In the genomic region with DNA sequence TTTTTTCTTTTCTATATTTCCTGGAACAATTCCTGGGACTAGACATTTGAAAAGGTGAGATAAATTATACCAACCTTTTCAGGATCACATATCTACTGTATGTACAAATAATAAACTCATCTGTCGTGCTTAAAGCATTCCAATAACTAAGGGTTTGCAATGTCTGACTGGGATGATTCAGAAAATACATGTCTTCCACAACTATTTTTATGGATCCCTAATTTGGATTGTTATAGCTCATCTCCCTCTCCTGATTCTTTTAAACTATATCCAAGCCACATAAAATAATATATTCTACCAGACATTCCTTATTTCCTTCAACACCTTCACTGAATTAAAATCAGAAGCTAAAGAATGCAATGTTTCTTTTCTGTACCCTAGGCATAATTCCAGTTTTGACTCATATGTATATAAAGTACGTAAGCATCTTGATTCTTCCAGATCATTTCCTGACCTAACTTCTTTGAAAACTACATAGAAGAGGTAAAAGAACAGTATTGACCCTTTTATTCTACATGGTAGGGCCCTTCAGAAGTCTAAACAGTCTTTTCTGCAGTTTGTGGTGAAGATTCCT, we compare ENCODE assay signal across 19 cellular contexts.
"Had no signal": no experiment of that assay in that cellular context is flagged by ENCODE, and none has a peak within 500 bp of the region (broad histone marks: within the 10 kb centered on the region; RNA-seq: fewer than 3 reads in every experiment).

No MANE protein-coding gene starts in this region.

- H3K4me1 ChIP-seq: ascending aorta, esophagus muscularis mucosa, right lobe of liver, spleen had no signal

- H3K27me3 Mint-ChIP-seq: type B pancreatic cell had no signal

- H3K27ac Mint-ChIP-seq: activated naive CD8-positive, alpha-beta T cell treated with anti-CD3 and anti-CD28 coated beads, Interleukin-2, amount 50 U/mL, for 24 hours; activated T-helper 1 cell treated with anti-CD3 and anti-CD28 coated beads, Interleukin-12 subunit alpha, Interleukin-12 subunit beta, Interleukin-2, Interleukin-4 antibody, amounts not matched to agents 30 ng/mL and 10 ng/mL and 1 ng/mL, durations not matched to agents 14 hours and 24 hours and 36 hours; stimulated activated naive CD8-positive, alpha-beta T cell treated with anti-CD3 and anti-CD28 coated beads, Interleukin-15, Interleukin-2, amounts not matched to agents 100 ng/mL and 50 ng/mL, for 24 hours; type B pancreatic cell; WTC11 had no signal

- H3K36me3 Mint-ChIP-seq: type B pancreatic cell, WTC11 had no signal

- H3K4me3 ChIP-seq: ascending aorta, esophagus muscularis mucosa, lung, ovary, right lobe of liver, spleen, suprapubic skin had no signal

- H3K9me3 Mint-ChIP-seq: activated naive CD8-positive, alpha-beta T cell treated with anti-CD3 and anti-CD28 coated beads, Interleukin-2, amount 50 U/mL, for 24 hours; activated T-helper 1 cell treated with anti-CD3 and anti-CD28 coated beads, Interleukin-12 subunit alpha, Interleukin-12 subunit beta, Interleukin-2, Interleukin-4 antibody, amounts not matched to agents 30 ng/mL and 10 ng/mL and 1 ng/mL, durations not matched to agents 14 hours and 24 hours and 36 hours had no signal

- H3K4me3 Mint-ChIP-seq: activated naive CD8-positive, alpha-beta T cell treated with anti-CD3 and anti-CD28 coated beads, Interleukin-2, amount 50 U/mL, for 24 hours; activated T-helper 1 cell treated with anti-CD3 and anti-CD28 coated beads, Interleukin-12 subunit alpha, Interleukin-12 subunit beta, Interleukin-2, Interleukin-4 antibody, amounts not matched to agents 30 ng/mL and 10 ng/mL and 1 ng/mL, durations not matched to agents 14 hours and 24 hours and 36 hours; stimulated activated naive CD8-positive, alpha-beta T cell treated with anti-CD3 and anti-CD28 coated beads, Interleukin-15, Interleukin-2, amounts not matched to agents 100 ng/mL and 50 ng/mL, for 24 hours; type B pancreatic cell; WTC11 had no signal

- H3K4me1 Mint-ChIP-seq: activated naive CD8-positive, alpha-beta T cell treated with anti-CD3 and anti-CD28 coated beads, Interleukin-2, amount 50 U/mL, for 24 hours had no signal

- H3K9me3 ChIP-seq: ascending aorta, esophagus muscularis mucosa, ovary, right lobe of liver, spleen, suprapubic skin had no signal

- DNase-seq: activated CD4-positive, alpha-beta T cell treated with anti-CD3 and anti-CD28 coated beads for 48 hours; activated CD8-positive, alpha-beta memory T cell treated with anti-CD3 and anti-CD28 coated beads, Interleukin-2, amount 50 U/mL, for 48 hours; activated naive CD4-positive, alpha-beta T cell treated with Interleukin-2 at 50 U/mL for 16 hours; activated naive CD8-positive, alpha-beta T cell treated with anti-CD3 and anti-CD28 coated beads, Interleukin-2, amount 50 U/mL, for 24 hours; foreskin melanocyte; midbrain; ovary; right lobe of liver; spleen had no signal

- H3K27ac ChIP-seq: ascending aorta, esophagus muscularis mucosa, ovary, right lobe of liver, spleen, suprapubic skin had no signal

- H3K27me3 ChIP-seq: ascending aorta, esophagus muscularis mucosa, ovary, right lobe of liver, spleen, suprapubic skin had no signal

- H3K36me3 ChIP-seq: ascending aorta, esophagus muscularis mucosa, ovary, right lobe of liver, spleen, suprapubic skin had no signal

- FAIRE-seq: colon, TTC549 had no signal
